ENCODE assay signal across 9 cellular contexts in genomic region chr3:98733778-98734281, GRCh38. TPM values are rescaled to one million over a fixed set of nuclear protein-coding genes. Genes with fewer than 3 reads are reported as not detected.
DNase-seq lines count a peak whose midpoint lies in the region; ATAC-seq, FAIRE-seq and TF ChIP-seq lines count a peak whose summit lies in the region.
"Had no signal": no experiment of that assay in that cellular context is flagged by ENCODE, and none has a peak within 500 bp of the region (broad histone marks: within the 10 kb centered on the region; RNA-seq: fewer than 3 reads in every experiment).

No MANE protein-coding gene starts in this region.

- no peak for TF ChIP-seq POLR2A in GM12891 (IDR thresholded peaks at IDR 0.05; ENCODE audit: low read depth, low read length)
- TF ChIP-seq POLR2A in adrenal gland (IDR thresholded peaks at IDR 0.05) = no peak

- 1 to 10% (median 4%) methylated on average over 16 of the region's 16 CpGs for WGBS in adrenal gland, 4 donors

- H3K27me3 Mint-ChIP-seq in stimulated activated naive B cell treated with anti-CD40 and anti-IgM and Interleukin-4, amounts not matched to agents 10 μg/mL and 1 μg/mL and 100 μg/mL, for 72 hours = peaks cover 53 to 55% of the 10 kb centered on the region in 2 donors

- no peaks in the 10 kb centered on the region for H3K36me3 Mint-ChIP-seq in stimulated activated naive B cell treated with anti-CD40 and anti-IgM and Interleukin-4, amounts not matched to agents 10 μg/mL and 1 μg/mL and 100 μg/mL, for 72 hours

- H3K4me3 Mint-ChIP-seq in stimulated activated naive B cell treated with anti-CD40 and anti-IgM and Interleukin-4, amounts not matched to agents 10 μg/mL and 1 μg/mL and 100 μg/mL, for 72 hours = peak overlapping the region; percentile 80 to 89

- H3K9me3 ChIP-seq in adrenal gland (replicated peaks in 1 of 3) (no peaks in the 10 kb centered on the region), iPS-20b (ENCODE audit: insufficient read depth, low read depth, low read length) (no peaks in the 10 kb centered on the region)

- H3K4me3 ChIP-seq in adrenal gland = peak overlapping the region in 3 of 4 donors; percentile 8 to 88 (median 81)
- peak overlapping the region; percentile 81 for H3K4me3 ChIP-seq in iPS-20b (ENCODE audit: low read length)

- H3K4me1 ChIP-seq in adrenal gland (replicated peaks in 1 of 2) = peaks cover 3 to 16% of the 10 kb centered on the region in 2 donors
- H3K4me1 ChIP-seq in iPS-20b (ENCODE audit: insufficient read depth, low read length) = peaks cover 7% of the 10 kb centered on the region; the same call in 1 of the 2 replicates

- H3K4me1 Mint-ChIP-seq in stimulated activated naive B cell treated with anti-CD40 and anti-IgM and Interleukin-4, amounts not matched to agents 10 μg/mL and 1 μg/mL and 100 μg/mL, for 72 hours = peaks cover 16 to 30% of the 10 kb centered on the region in 2 donors

- H3K27me3 ChIP-seq in adrenal gland (no peaks in the 10 kb centered on the region), iPS-20b (ENCODE audit: insufficient read depth, low read length) (peaks cover 48% of the 10 kb centered on the region)

- no peak for FAIRE-seq in GM12891 (lab: Jason Lieb, UNC)

- DNase-seq in GM12891 (ENCODE audit: insufficient read length, low spot score) = no peak
- DNase-seq in adrenal gland = peak in 2 of 7 donors; percentile 5 to 27
- DNase-seq in stimulated activated naive B cell treated with anti-CD40 and anti-IgM and Interleukin-4, amounts not matched to agents 10 μg/mL and 1 μg/mL and 100 μg/mL, for 72 hours = no peak
- DNase-seq in SW 1271 (lab: John Stamatoyannopoulos, UW) = no peak

- ATAC-seq in HG03342 (IDR thresholded peaks at IDR 0.05; ENCODE audit: unreplicated experiment) = peak; percentile 28
- peak in 1 of 2 donors; percentile 17 for ATAC-seq in stimulated activated naive B cell treated with anti-CD40 and anti-IgM and Interleukin-4, amounts not matched to agents 10 μg/mL and 1 μg/mL and 100 μg/mL, for 72 hours (replicated peaks)
- no peak for ATAC-seq in HG02970 (IDR thresholded peaks at IDR 0.05; ENCODE audit: low FRiP score, unreplicated experiment)
- no peak for ATAC-seq in HG02623 (IDR thresholded peaks at IDR 0.05; ENCODE audit: unreplicated experiment)

- H3K27ac Mint-ChIP-seq in stimulated activated naive B cell treated with anti-CD40 and anti-IgM and Interleukin-4, amounts not matched to agents 10 μg/mL and 1 μg/mL and 100 μg/mL, for 72 hours = no peak overlapping the region

- intact Hi-C loops in adrenal gland (cut with DNase I) = no loop called here

- H3K9me3 Mint-ChIP-seq in stimulated activated naive B cell treated with anti-CD40 and anti-IgM and Interleukin-4, amounts not matched to agents 10 μg/mL and 1 μg/mL and 100 μg/mL, for 72 hours = no peaks in the 10 kb centered on the region

- no peak for TF ChIP-seq CTCF in adrenal gland (IDR thresholded peaks at IDR 0.05)

- H3K36me3 ChIP-seq in adrenal gland (replicated peaks in 1 of 2) = no peaks in the 10 kb centered on the region
- H3K36me3 ChIP-seq in iPS-20b (ENCODE audit: insufficient read depth, low read depth, low read length) = no peaks in the 10 kb centered on the region

- H3K9ac ChIP-seq in iPS-20b (ENCODE audit: low read depth, low read length) = peak overlapping the region; percentile 80; the same call in 1 of the 2 replicates

- H3K27ac ChIP-seq in adrenal gland = peak overlapping the region in 2 of 5 donors; percentile 69 to 85
- H3K27ac ChIP-seq in iPS-20b (ENCODE audit: low read length) = no peak overlapping the region

TF ChIP-seq in GM12891, 5 proteins besides CTCF, POLR2A, EP300 and RAD21:
- TF ChIP-seq PAX5 (IDR thresholded peaks at IDR 0.05; ENCODE audit: insufficient read depth, low read length, severe bottlenecking) (no peak), POU2F2 (IDR thresholded peaks at IDR 0.05; ENCODE audit: low read depth, low read length) (no peak), SPI1 (IDR thresholded peaks at IDR 0.05; ENCODE audit: low read depth, low read length) (no peak), TAF1 (IDR thresholded peaks at IDR 0.05; ENCODE audit: low read depth, low read length) (0 out of 2 replicates have a peak, but pooled peaks have one; percentile 30), POLR2AphosphoS5 (IDR thresholded peaks at IDR 0.05; ENCODE audit: low read depth, low read length) (no peak)

RNA-seq across cellular contexts. Expression of gene ST3GAL6, which starts 29.3 kb away (rescaled TPM):
- polyA plus RNA-seq in GM12891 (2012; ENCODE audit: low read depth, missing spikeins) = 8.3 TPM
- 10 to 100 TPM in 7 of 8 donors, 1 to 10 TPM in 1; 6.0 to 48.0 (median 20.1) TPM for total RNA-seq in adrenal gland
- 10 to 100 TPM; 15.2 to 24.9 (median 18.1) TPM for polyA plus RNA-seq in adrenal gland
- total RNA-seq: activated CD8-positive, alpha-beta memory T cell treated with anti-CD3 and anti-CD28 coated beads for 36 hours had no signal
